Comparison of ENCODE assay signal across 21 cellular contexts in genomic region chr4:169940460-169940859, GRCh38.
DNase-seq lines count a peak whose midpoint lies in the region; ATAC-seq and TF ChIP-seq lines count a peak whose summit lies in the region.
"Had no signal": no experiment of that assay in that cellular context is flagged by ENCODE, and none has a peak within 500 bp of the region (broad histone marks: within the 10 kb centered on the region; RNA-seq: fewer than 3 reads in every experiment).

No MANE protein-coding gene starts in this region.

- H3K36me3 ChIP-seq in H7 (replicated peaks; ENCODE audit: control insufficient read depth, insufficient read depth, low read length): no peaks in the 10 kb centered on the region
- no peaks in the 10 kb centered on the region for H3K36me3 ChIP-seq in trophoblast cell (ENCODE audit: control insufficient read depth in 1 of 2, insufficient read depth in 2 of 2, low read length in 2 of 2)
- H3K36me3 ChIP-seq: upper lobe of left lung had no signal

- H2AK5ac ChIP-seq in trophoblast cell (ENCODE audit: low read length): no peak overlapping the region

- no CpG with 5 or more reads among the region's 8 CpGs for WGBS in trophoblast cell (ENCODE audit: extremely low coverage, insufficient coverage, insufficient read length)

- peaks cover 24% of the 10 kb centered on the region for H3K79me1 ChIP-seq in trophoblast cell (ENCODE audit: low read length)

- H3K27me3 ChIP-seq in H7 (ENCODE audit: control insufficient read depth, insufficient read depth, low read length) (no peaks in the 10 kb centered on the region), foreskin keratinocyte (no peaks in the 10 kb centered on the region), trophoblast cell (ENCODE audit: insufficient read depth, low read length) (no peaks in the 10 kb centered on the region)
- H3K27me3 ChIP-seq: upper lobe of left lung had no signal

- no peak overlapping the region for H3K18ac ChIP-seq in trophoblast cell (ENCODE audit: low read length)

- ATAC-seq in SK-N-SH treated with all-trans-retinoic acid at 6 μM for 48 hours (peak; percentile 63), foreskin keratinocyte (peak; percentile 37), HG02798 (IDR thresholded peaks at IDR 0.05; ENCODE audit: poor library complexity, unreplicated experiment) (no peak), GM21367 (IDR thresholded peaks at IDR 0.05; ENCODE audit: unreplicated experiment) (no peak), GM19328 (IDR thresholded peaks at IDR 0.05; ENCODE audit: unreplicated experiment) (no peak)
- no peak for ATAC-seq in activated CD4-positive, CD25-positive, alpha-beta regulatory T cell treated with anti-CD3 and anti-CD28 coated beads, Interleukin-2, amount 50 U/mL, for 24 hours
- ATAC-seq: effector memory CD8-positive, alpha-beta T cell; T-cell had no signal

- H3K4me2 ChIP-seq in trophoblast cell (ENCODE audit: low read length): no peak overlapping the region

- no peak overlapping the region for H3K9ac ChIP-seq in trophoblast cell (ENCODE audit: low read length)

- H2AFZ ChIP-seq in trophoblast cell (ENCODE audit: insufficient read depth, low read length, poor library complexity): peak overlapping the region; percentile 50

- H3K23ac ChIP-seq in trophoblast cell (ENCODE audit: low read length): no peak overlapping the region

- peak overlapping the region; percentile 87 for H4K91ac ChIP-seq in trophoblast cell (ENCODE audit: low read depth, low read length)

- H3K4ac ChIP-seq in trophoblast cell (ENCODE audit: low read depth, low read length): no peak overlapping the region

- no peak overlapping the region for H4K12ac ChIP-seq in trophoblast cell (ENCODE audit: low read depth, low read length)

- H3K27ac ChIP-seq in foreskin keratinocyte (no peak overlapping the region), trophoblast cell (ENCODE audit: low read depth, low read length) (peak overlapping the region; percentile 90)
- H3K27ac ChIP-seq: skin epidermis, upper lobe of left lung had no signal

- no peak overlapping the region for H3K4me3 ChIP-seq in H7 (ENCODE audit: insufficient read depth, low read depth, low read length)
- H3K4me3 ChIP-seq in trophoblast cell (ENCODE audit: low read depth, low read length): no peak overlapping the region
- H3K4me3 ChIP-seq: skin epidermis, upper lobe of left lung had no signal

- H3K14ac ChIP-seq in trophoblast cell (ENCODE audit: low read length): peak overlapping the region; percentile 62

- H2BK5ac ChIP-seq in trophoblast cell (ENCODE audit: low read depth, low read length, poor library complexity): peak overlapping the region; percentile 70

- H3K4me1 ChIP-seq in foreskin keratinocyte: no peaks in the 10 kb centered on the region
- H3K4me1 ChIP-seq in trophoblast cell (ENCODE audit: control insufficient read depth in 1 of 2, insufficient read depth in 2 of 2, low read length in 2 of 2): peaks cover 14 to 17% of the 10 kb centered on the region in 2 experiments
- H3K4me1 ChIP-seq: upper lobe of left lung had no signal

- no peaks in the 10 kb centered on the region for H3K9me3 ChIP-seq in trophoblast cell (ENCODE audit: insufficient read depth, low read depth, low read length)
- H3K9me3 ChIP-seq: upper lobe of left lung had no signal

- peak; percentile 35 for TF ChIP-seq CTCF in foreskin keratinocyte (conservative IDR thresholded peaks at IDR 0.05)

- DNase-seq in H7: peak; percentile 32
- no peak for DNase-seq in foreskin keratinocyte
- DNase-seq in trophoblast cell: peak; percentile 94 to 97
- DNase-seq: activated CD4-positive, alpha-beta T cell treated with anti-CD3 and anti-CD28 coated beads, Interleukin-2, amount 50 U/mL, for 48 hours; activated naive CD4-positive, alpha-beta T cell; cerebellar nuclear complex; effector memory CD8-positive, alpha-beta T cell; Karpas-422; mesenchymal stem cell; NCI-H1105 treated with DMSO at 0.1 percent for 48 hours; NCI-H2107; NCI-H510A treated with DMSO at 0.1 percent for 48 hours; stimulated activated CD4-positive, alpha-beta T cell treated with anti-CD3 and anti-CD28 coated beads, Interleukin-2, amount 100 ng/mL, for 48 hours; T-cell had no signal

- peak overlapping the region; percentile 81 for H4K8ac ChIP-seq in trophoblast cell (ENCODE audit: low read depth, low read length)

- H2BK12ac ChIP-seq in trophoblast cell (ENCODE audit: low read length): peak overlapping the region; percentile 86

- no peaks in the 10 kb centered on the region for H3K79me2 ChIP-seq in trophoblast cell (ENCODE audit: control insufficient read depth, insufficient read depth, low read length, poor library complexity)

- H2BK120ac ChIP-seq in trophoblast cell (ENCODE audit: insufficient read depth, low read length, poor library complexity): peak overlapping the region; percentile 90

TF ChIP-seq in SK-N-SH treated with all-trans-retinoic acid at 6 μM for 48 hours, 23 proteins besides CTCF, POLR2A, EP300 and RAD21 (continues in another document):
- no peak for TF ChIP-seq ESRRG (CRISPR knock-in tag; IDR thresholded peaks at IDR 0.05)
- TF ChIP-seq PATZ1 (CRISPR knock-in tag; IDR thresholded peaks at IDR 0.05; ENCODE audit: borderline replicate concordance): no peak
- no peak for TF ChIP-seq ZFP30 (CRISPR knock-in tag; IDR thresholded peaks at IDR 0.05)
- no peak for TF ChIP-seq CREB5 (CRISPR knock-in tag; IDR thresholded peaks at IDR 0.05; ENCODE audit: low read depth)
- TF ChIP-seq CSRNP3 (CRISPR knock-in tag; IDR thresholded peaks at IDR 0.05): no peak
- no peak for TF ChIP-seq TSHZ2 (CRISPR knock-in tag; IDR thresholded peaks at IDR 0.05)
- TF ChIP-seq ZC3H10 (CRISPR knock-in tag; IDR thresholded peaks at IDR 0.05): no peak
- TF ChIP-seq ZNF565 (CRISPR knock-in tag; conservative IDR thresholded peaks at IDR 0.05; ENCODE audit: low read depth): no peak
- TF ChIP-seq GLIS3 (CRISPR knock-in tag; IDR thresholded peaks at IDR 0.05): no peak
- TF ChIP-seq ZNF8 (CRISPR knock-in tag; IDR thresholded peaks at IDR 0.05): no peak
- TF ChIP-seq ISL1 (CRISPR knock-in tag; IDR thresholded peaks at IDR 0.05): no peak
- no peak for TF ChIP-seq CSDC2 (CRISPR knock-in tag; IDR thresholded peaks at IDR 0.05)

Comparison
In these comparisons a context has a peak if more than half of its experiments do, and no peak if none do; other contexts are left out.
1. DNase-seq: peak in H7 (single experiment) and trophoblast cell (2 of 2); none in foreskin keratinocyte (0 of 2).
2. ATAC-seq: peak in SK-N-SH treated with all-trans-retinoic acid at 6 μM for 48 hours (single experiment) and foreskin keratinocyte (single experiment); none in HG02798 (single experiment), GM21367 (single experiment), GM19328 (single experiment) and activated CD4-positive, CD25-positive, alpha-beta regulatory T cell treated with anti-CD3 and anti-CD28 coated beads, Interleukin-2, amount 50 U/mL, for 24 hours (0 of 2).